ENCODE assay signal across 9 cellular contexts in the genomic region with DNA sequence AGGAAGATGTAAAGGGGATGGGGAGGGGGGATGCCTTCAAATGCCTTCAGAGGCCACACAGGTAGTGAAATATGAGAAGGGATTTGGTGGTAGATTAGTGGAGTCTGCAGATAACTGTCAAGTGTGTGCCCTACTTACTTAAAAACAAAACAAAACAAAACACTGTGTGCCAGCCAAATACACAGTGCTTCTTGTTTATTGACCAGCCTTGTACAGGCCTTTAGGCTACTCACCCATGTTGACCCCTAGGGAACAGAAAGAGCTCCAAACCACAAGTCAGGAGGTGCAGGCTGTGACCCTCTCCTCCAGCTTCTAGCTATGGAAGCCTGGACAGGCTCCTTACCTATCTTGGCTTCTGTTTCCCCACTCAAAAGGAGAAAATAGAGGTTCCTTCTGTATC.
"Had no signal": no experiment of that assay in that cellular context is flagged by ENCODE, and none has a peak within 500 bp of the region (broad histone marks: within the 10 kb centered on the region; RNA-seq: fewer than 3 reads in every experiment).

No MANE protein-coding gene starts in this region.

- H3K27ac Mint-ChIP-seq: HFFc6 had no signal

- H3K27ac ChIP-seq: GM23248, HL-60 had no signal

- DNase-seq: GM23248, GOT3, H7, HFFc6, IMR-90, KG1 had no signal

- H3K4me3 Mint-ChIP-seq: HFFc6 had no signal

- H3K4me3 ChIP-seq: GM23248, K562 had no signal

- ATAC-seq: HCT116, K562 had no signal

- H2AFZ ChIP-seq: GM23248 had no signal

- FAIRE-seq: K562 had no signal

- H3K9ac ChIP-seq: GM23248 had no signal
